In genomic region chr5:133232011-133232410, GRCh38 we compare ENCODE assay signal across 25 cellular contexts.
DNase-seq lines count a peak whose midpoint lies in the region; ATAC-seq, FAIRE-seq and TF ChIP-seq lines count a peak whose summit lies in the region.
"Had no signal": no experiment of that assay in that cellular context is flagged by ENCODE, and none has a peak within 500 bp of the region (broad histone marks: within the 10 kb centered on the region; RNA-seq: fewer than 3 reads in every experiment).

No MANE protein-coding gene starts in this region.

- peak; percentile 74 for ATAC-seq in body of pancreas
- ATAC-seq in GM21528 (IDR thresholded peaks at IDR 0.05; ENCODE audit: low FRiP score, unreplicated experiment) = no peak
- ATAC-seq: A549; effector memory CD8-positive, alpha-beta T cell; naive thymus-derived CD8-positive, alpha-beta T cell; Right ventricle myocardium inferior had no signal

- peaks cover 8% of the 10 kb centered on the region for H3K4me1 ChIP-seq in body of pancreas
- no peaks in the 10 kb centered on the region for H3K4me1 ChIP-seq in kidney (ENCODE audit: control insufficient read depth in 1 of 2, insufficient read depth in 1 of 2, low read depth in 1 of 2, low read length in 2 of 2)
- H3K4me1 ChIP-seq: ascending aorta, lower lobe of right lung had no signal

- H3K36me3 ChIP-seq in body of pancreas (replicated peaks in 1 of 2; ENCODE audit: insufficient read depth in 1 of 2, low read depth in 2 of 2) = no peaks in the 10 kb centered on the region
- H3K36me3 ChIP-seq in kidney (ENCODE audit: control insufficient read depth in 1 of 2, insufficient read depth in 2 of 2, low read length in 2 of 2) = no peaks in the 10 kb centered on the region
- H3K36me3 ChIP-seq: ascending aorta, BLaER1, lower lobe of right lung had no signal

- no peak for TF ChIP-seq POLR2A in body of pancreas (IDR thresholded peaks at IDR 0.05)

- H3K9me3 ChIP-seq in body of pancreas (no peaks in the 10 kb centered on the region), kidney (ENCODE audit: control insufficient read depth in 1 of 2, low read length in 2 of 2) (no peaks in the 10 kb centered on the region)
- H3K9me3 ChIP-seq: A549, ascending aorta, BLaER1, lower lobe of right lung had no signal

- H3K27ac ChIP-seq in body of pancreas (peak overlapping the region in 3 of 4 donors; percentile 14 to 38 (median 18)), kidney (ENCODE audit: low read depth in 2 of 2, low read length in 2 of 2) (no peak overlapping the region)
- H3K27ac ChIP-seq: ascending aorta, BLaER1, lower lobe of right lung, parathyroid adenoma had no signal

- H3K9ac ChIP-seq in kidney (ENCODE audit: low read length in 2 of 2) = no peak overlapping the region
- H3K9ac ChIP-seq: BLaER1, parathyroid adenoma had no signal

- FAIRE-seq in kidney (lab: Jason Lieb, UNC) = no peak
- FAIRE-seq: A549 had no signal

- H3K4me3 ChIP-seq in body of pancreas (no peak overlapping the region), kidney (ENCODE audit: low read length in 2 of 2) (no peak overlapping the region)
- H3K4me3 ChIP-seq: A549, ascending aorta, BLaER1, lower lobe of right lung, smooth muscle cell had no signal

- peak; percentile 61 for DNase-seq in A172 (ENCODE audit: low spot score)
- peak; percentile 0 for DNase-seq in NCI-H226
- peak in 3 of 4 donors; percentile 16 to 33 (median 27) for DNase-seq in body of pancreas
- peak; percentile 35 for DNase-seq in mucosa of gallbladder (ENCODE audit: low spot score)
- no peak for DNase-seq in ecto neural progenitor cell (ENCODE audit: low spot score)
- no peak for DNase-seq in kidney
- no peak for DNase-seq in SIG-M5 treated with dmso at 0.1 percent for 504 hours (lab: John Stamatoyannopoulos, UW; ENCODE audit: unreplicated experiment)
- DNase-seq: activated B cell treated with CpG ODN at 0.5 μM for 24 hours; activated CD4-positive, alpha-beta memory T cell treated with anti-CD3 and anti-CD28 coated beads for 36 hours; activated naive CD4-positive, alpha-beta T cell treated with anti-CD3 and anti-CD28 coated beads for 36 hours; activated T-cell treated with anti-CD3 and anti-CD28 coated beads, Interleukin-2, amount 50 U/mL, for 24 hours; effector memory CD8-positive, alpha-beta T cell; head of caudate nucleus; IMR-90; lower lobe of right lung; naive thymus-derived CD8-positive, alpha-beta T cell; NK-92 treated with Interleukin-12 subunit alpha and Interleukin-12 subunit beta, amount 100 ng/mL, for 24 hours; stimulated activated CD4-positive, alpha-beta T cell treated with anti-CD3 and anti-CD28 coated beads, Interleukin-4, amount 100 ng/mL, for 1 hour had no signal

- no peak for TF ChIP-seq CTCF in body of pancreas (IDR thresholded peaks at IDR 0.05)
- no peak for TF ChIP-seq CTCF in kidney (IDR thresholded peaks at IDR 0.05; ENCODE audit: borderline replicate concordance, extremely low read depth, insufficient read depth)

- no peaks in the 10 kb centered on the region for H3K27me3 ChIP-seq in body of pancreas
- H3K27me3 ChIP-seq: ascending aorta, BLaER1 had no signal

- 55 to 56% methylated on average over 6 of the region's 6 CpGs for WGBS in body of pancreas, 2 donors

- intact Hi-C loops in body of pancreas (cut with DNase I) = no loop called here
- intact Hi-C loops in kidney (cut with DNase I) = no loop called here

Comparison
In these comparisons a context has a peak if more than half of its experiments do, and no peak if none do; other contexts are left out.
1. DNase-seq: peak in A172 (single experiment), NCI-H226 (single experiment), body of pancreas (3 of 4) and mucosa of gallbladder (single experiment); none in ecto neural progenitor cell (single experiment), kidney (single experiment) and SIG-M5 treated with dmso at 0.1 percent for 504 hours (single experiment).
2. H3K27ac ChIP-seq: peak in body of pancreas (3 of 4); none in kidney (0 of 2).